In the genomic region with DNA sequence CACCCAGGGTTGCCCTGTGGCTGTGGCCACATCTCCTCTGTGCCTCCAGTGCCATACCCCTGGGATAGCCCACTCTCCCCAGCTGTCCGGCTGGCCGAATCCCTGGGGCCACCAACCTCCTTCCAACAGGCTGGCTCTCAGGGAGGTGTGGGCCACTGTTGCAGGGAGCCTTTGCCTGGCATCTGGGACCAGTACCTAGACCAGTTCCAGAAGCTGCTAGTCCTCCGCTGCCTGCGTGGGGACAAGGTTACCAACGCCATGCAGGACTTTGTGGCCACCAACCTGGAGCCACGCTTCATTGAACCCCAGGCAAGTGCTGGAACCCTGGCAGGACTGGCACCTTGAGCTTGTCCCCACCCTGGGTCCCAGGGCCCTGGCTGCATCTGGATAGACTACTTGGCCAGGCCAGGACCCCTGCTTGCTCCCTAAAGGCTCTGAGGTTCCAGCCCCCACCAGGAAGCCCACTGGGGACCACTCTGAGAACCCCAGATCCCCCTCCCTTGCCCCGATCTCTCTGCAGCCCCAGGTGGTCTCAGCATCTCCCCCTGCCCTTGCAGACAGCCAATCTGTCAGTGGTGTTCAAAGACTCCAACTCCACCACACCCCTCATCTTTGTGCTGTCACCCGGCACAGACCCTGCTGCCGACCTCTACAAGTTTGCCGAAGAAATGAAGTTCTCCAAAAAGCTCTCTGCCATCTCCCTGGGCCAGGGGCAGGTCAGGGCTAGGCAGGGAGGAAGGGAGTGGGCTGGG, we compare ENCODE assay signal across 1 cellular context.
TF ChIP-seq lines count a peak whose summit lies in the region.

No MANE protein-coding gene starts in this region.

TF ChIP-seq in HepG2, 621 proteins besides CTCF, POLR2A, EP300 and RAD21:
- TF ChIP-seq, protein P1, sequence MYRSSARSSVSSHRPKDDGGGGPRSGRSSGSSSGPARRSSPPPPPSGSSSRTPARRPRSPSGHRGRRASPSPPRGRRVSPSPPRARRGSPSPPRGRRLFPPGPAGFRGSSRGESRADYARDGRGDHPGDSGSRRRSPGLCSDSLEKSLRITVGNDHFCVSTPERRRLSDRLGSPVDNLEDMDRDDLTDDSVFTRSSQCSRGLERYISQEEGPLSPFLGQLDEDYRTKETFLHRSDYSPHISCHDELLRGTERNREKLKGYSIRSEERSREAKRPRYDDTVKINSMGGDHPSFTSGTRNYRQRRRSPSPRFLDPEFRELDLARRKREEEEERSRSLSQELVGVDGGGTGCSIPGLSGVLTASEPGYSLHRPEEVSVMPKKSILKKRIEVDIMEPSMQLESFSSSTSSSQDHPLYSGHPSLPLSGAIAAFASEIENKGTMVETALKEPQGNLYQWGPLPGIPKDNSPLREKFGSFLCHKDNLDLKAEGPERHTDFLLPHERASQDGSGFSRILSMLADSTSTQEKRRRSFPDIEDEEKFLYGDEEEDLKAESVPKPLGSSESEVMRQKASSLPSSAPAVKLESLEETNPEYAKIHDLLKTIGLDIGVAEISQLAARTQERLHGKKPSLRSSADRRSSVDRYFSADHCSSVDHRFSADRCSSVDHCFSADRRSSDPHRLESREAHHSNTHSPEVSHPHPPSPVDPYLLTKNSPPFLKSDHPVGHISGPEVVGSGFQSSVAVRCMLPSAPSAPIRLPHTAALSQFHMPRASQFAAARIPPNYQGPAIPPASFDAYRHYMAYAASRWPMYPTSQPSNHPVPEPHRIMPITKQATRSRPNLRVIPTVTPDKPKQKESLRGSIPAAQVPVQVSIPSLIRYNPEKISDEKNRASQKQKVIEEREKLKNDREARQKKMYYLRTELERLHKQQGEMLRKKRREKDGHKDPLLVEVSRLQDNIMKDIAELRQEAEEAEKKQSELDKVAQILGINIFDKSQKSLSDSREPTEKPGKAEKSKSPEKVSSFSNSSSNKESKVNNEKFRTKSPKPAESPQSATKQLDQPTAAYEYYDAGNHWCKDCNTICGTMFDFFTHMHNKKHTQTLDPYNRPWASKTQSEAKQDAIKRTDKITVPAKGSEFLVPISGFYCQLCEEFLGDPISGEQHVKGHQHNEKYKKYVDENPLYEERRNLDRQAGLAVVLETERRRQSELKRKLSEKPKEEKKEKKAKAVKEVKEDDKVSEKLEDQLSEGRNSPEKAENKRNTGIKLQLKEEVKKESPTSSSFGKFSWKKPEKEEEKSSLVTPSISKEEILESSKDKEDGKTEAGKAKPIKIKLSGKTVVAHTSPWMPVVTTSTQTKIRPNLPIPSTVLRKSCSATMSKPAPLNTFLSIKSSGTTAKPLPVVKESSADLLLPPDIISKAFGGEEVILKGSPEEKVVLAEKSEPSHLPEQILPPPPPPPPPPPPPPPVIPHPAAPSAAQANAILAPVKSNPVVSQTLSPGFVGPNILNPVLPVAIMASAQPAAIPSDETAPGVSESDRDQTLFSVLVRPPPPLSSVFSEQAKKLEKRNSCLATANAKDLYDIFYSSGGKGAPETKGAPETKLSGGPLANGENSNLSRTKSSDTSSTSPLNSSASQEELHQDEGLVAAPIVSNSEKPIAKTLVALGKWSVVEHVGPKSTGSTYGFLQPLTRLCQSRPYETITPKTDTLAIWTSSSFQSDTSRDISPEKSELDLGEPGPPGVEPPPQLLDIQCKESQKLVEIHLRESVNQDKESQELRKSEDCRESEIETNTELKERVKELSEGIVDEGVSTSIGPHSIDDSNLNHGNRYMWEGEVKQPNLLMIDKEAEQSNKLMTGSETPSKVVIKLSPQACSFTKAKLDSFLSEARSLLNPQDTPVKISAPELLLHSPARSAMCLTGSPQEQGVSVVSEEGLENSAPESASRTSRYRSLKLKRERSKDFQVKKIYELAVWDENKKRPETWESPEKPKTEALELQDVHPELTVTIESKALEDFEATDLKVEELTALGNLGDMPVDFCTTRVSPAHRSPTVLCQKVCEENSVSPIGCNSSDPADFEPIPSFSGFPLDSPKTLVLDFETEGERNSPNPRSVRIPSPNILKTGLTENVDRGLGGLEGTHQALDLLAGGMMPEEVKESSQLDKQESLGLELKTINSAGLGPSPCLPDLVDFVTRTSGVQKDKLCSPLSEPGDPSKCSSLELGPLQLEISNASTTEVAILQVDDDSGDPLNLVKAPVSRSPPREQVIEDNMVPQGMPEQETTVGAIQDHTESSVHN (CRISPR knock-in tag; IDR thresholded peaks at IDR 0.05): no peak
- no peak for TF ChIP-seq ZNF547 (CRISPR knock-in tag; IDR thresholded peaks at IDR 0.05)
- no peak for TF ChIP-seq YEATS4 (CRISPR knock-in tag; IDR thresholded peaks at IDR 0.05; ENCODE audit: borderline replicate concordance)
- TF ChIP-seq MBNL3 (CRISPR knock-in tag; conservative IDR thresholded peaks at IDR 0.05): no peak
- TF ChIP-seq IKZF4 (CRISPR knock-in tag; IDR thresholded peaks at IDR 0.05; ENCODE audit: borderline replicate concordance, low read depth, not compliant biosample characterization): no peak
- TF ChIP-seq ZC3H13 (CRISPR knock-in tag; IDR thresholded peaks at IDR 0.05): no peak
- TF ChIP-seq HCFC1 (IDR thresholded peaks at IDR 0.05; ENCODE audit: low read depth, low read length): no peak
- TF ChIP-seq ZNF749 (CRISPR knock-in tag; IDR thresholded peaks at IDR 0.05; ENCODE audit: borderline replicate concordance): no peak
- no peak for TF ChIP-seq ZNF20 (CRISPR knock-in tag; IDR thresholded peaks at IDR 0.05)
- no peak for TF ChIP-seq LRRFIP1 (CRISPR knock-in tag; conservative IDR thresholded peaks at IDR 0.05)
- TF ChIP-seq ZNF224 (CRISPR knock-in tag; IDR thresholded peaks at IDR 0.05): no peak
- no peak for TF ChIP-seq ZFP37 (CRISPR knock-in tag; IDR thresholded peaks at IDR 0.05; ENCODE audit: borderline replicate concordance)
- TF ChIP-seq HMG20A (CRISPR knock-in tag; IDR thresholded peaks at IDR 0.05; ENCODE audit: borderline replicate concordance): no peak
- TF ChIP-seq BORCS8-MEF2B (CRISPR knock-in tag; IDR thresholded peaks at IDR 0.05): no peak
- TF ChIP-seq ZNF503 (CRISPR knock-in tag; IDR thresholded peaks at IDR 0.05): no peak
- TF ChIP-seq, protein P2, sequence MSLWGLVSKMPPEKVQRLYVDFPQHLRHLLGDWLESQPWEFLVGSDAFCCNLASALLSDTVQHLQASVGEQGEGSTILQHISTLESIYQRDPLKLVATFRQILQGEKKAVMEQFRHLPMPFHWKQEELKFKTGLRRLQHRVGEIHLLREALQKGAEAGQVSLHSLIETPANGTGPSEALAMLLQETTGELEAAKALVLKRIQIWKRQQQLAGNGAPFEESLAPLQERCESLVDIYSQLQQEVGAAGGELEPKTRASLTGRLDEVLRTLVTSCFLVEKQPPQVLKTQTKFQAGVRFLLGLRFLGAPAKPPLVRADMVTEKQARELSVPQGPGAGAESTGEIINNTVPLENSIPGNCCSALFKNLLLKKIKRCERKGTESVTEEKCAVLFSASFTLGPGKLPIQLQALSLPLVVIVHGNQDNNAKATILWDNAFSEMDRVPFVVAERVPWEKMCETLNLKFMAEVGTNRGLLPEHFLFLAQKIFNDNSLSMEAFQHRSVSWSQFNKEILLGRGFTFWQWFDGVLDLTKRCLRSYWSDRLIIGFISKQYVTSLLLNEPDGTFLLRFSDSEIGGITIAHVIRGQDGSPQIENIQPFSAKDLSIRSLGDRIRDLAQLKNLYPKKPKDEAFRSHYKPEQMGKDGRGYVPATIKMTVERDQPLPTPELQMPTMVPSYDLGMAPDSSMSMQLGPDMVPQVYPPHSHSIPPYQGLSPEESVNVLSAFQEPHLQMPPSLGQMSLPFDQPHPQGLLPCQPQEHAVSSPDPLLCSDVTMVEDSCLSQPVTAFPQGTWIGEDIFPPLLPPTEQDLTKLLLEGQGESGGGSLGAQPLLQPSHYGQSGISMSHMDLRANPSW (CRISPR knock-in tag; IDR thresholded peaks at IDR 0.05; ENCODE audit: borderline replicate concordance): no peak
- TF ChIP-seq MXD1 (CRISPR knock-in tag; IDR thresholded peaks at IDR 0.05): no peak
TF ChIP-seq in HepG2: peak in this region for 0.
